8 cellular contexts compared by ENCODE assay signal in genomic region chr17:81871387-81872120, GRCh38. TPM values are rescaled to one million over a fixed set of nuclear protein-coding genes. Genes with fewer than 3 reads are reported as not detected.
DNase-seq lines count a peak whose midpoint lies in the region; ATAC-seq and TF ChIP-seq lines count a peak whose summit lies in the region.

No MANE protein-coding gene starts in this region.

- H3K9me3 Mint-ChIP-seq in CD14-positive monocyte (no peaks in the 10 kb centered on the region), nephron (no peaks in the 10 kb centered on the region)
- H3K9me3 Mint-ChIP-seq in activated T-helper 2 cell treated with anti-CD3 and anti-CD28 coated beads, Interferon-gamma antibody, Interleukin-2, Interleukin-4, amounts not matched to agents 10 μg/mL and 5 μg/mL and 100 μg/mL, durations not matched to agents 14 hours and 24 hours and 36 hours: no peaks in the 10 kb centered on the region
- H3K9me3 Mint-ChIP-seq in stimulated activated naive CD8-positive, alpha-beta T cell treated with anti-CD3 and anti-CD28 coated beads, Interleukin-15, Interleukin-2, amounts not matched to agents 100 ng/mL and 50 ng/mL, for 24 hours: no peaks in the 10 kb centered on the region

- peak overlapping the region; percentile 86 for H3K4me3 ChIP-seq in fibroblast of pulmonary artery (replicated peaks; ENCODE audit: low read depth, low read length)

- peak; percentile 56 for ATAC-seq in GM19372 (IDR thresholded peaks at IDR 0.05; ENCODE audit: low read depth, unreplicated experiment)

- no peaks in the 10 kb centered on the region for H3K27me3 Mint-ChIP-seq in CD14-positive monocyte (ENCODE audit: low read depth in 3 of 3)
- H3K27me3 Mint-ChIP-seq in activated T-helper 2 cell treated with anti-CD3 and anti-CD28 coated beads, Interferon-gamma antibody, Interleukin-2, Interleukin-4, amounts not matched to agents 10 μg/mL and 5 μg/mL and 100 μg/mL, durations not matched to agents 14 hours and 24 hours and 36 hours (ENCODE audit: low read depth): no peaks in the 10 kb centered on the region
- H3K27me3 Mint-ChIP-seq in nephron (ENCODE audit: low read depth): no peaks in the 10 kb centered on the region
- H3K27me3 Mint-ChIP-seq in stimulated activated naive CD8-positive, alpha-beta T cell treated with anti-CD3 and anti-CD28 coated beads, Interleukin-15, Interleukin-2, amounts not matched to agents 100 ng/mL and 50 ng/mL, for 24 hours: no peaks in the 10 kb centered on the region

- intact Hi-C loops in CD14-positive monocyte (cut with micrococcal nuclease): loop anchor here (1.0 to 5.0 kb wide), 4 partner anchors 10 to 56 kb away; partner anchors contain the start of genes MCRIP1 (in 2 of the 2) and MAFG (in 1 of the 2)
- intact Hi-C loops in activated T-helper 2 cell treated with anti-CD3 and anti-CD28 coated beads, Interferon-gamma antibody, Interleukin-2, Interleukin-4, amounts not matched to agents 10 μg/mL and 5 μg/mL and 100 μg/mL, durations not matched to agents 14 hours and 24 hours and 36 hours (cut with micrococcal nuclease): loop anchor here (2.0 to 5.0 kb wide), 2 partner anchors 19 to 39 kb away; partner anchors contain the start of genes ALYREF, ANAPC11 and MCRIP1

- DNase-seq in CD14-positive monocyte (ENCODE audit: low spot score) (peak; percentile 96), HuH-7 (ENCODE audit: low spot score) (peak; percentile 98), RPMI7951 (ENCODE audit: low read depth) (peak; percentile 84), fibroblast of pulmonary artery (ENCODE audit: low read depth) (peak; percentile 90)
- peak; percentile 94 for DNase-seq in activated T-helper 2 cell treated with anti-CD3 and anti-CD28 coated beads, Interferon-gamma antibody, Interleukin-2, Interleukin-4, amounts not matched to agents 10 μg/mL and 5 μg/mL and 100 μg/mL, durations not matched to agents 14 hours and 24 hours and 36 hours (ENCODE audit: low spot score)

- H3K4me3 Mint-ChIP-seq in CD14-positive monocyte (peak overlapping the region; percentile 79 to 89), nephron (peak overlapping the region; percentile 85 to 91 (median 88))
- H3K4me3 Mint-ChIP-seq in activated T-helper 2 cell treated with anti-CD3 and anti-CD28 coated beads, Interferon-gamma antibody, Interleukin-2, Interleukin-4, amounts not matched to agents 10 μg/mL and 5 μg/mL and 100 μg/mL, durations not matched to agents 14 hours and 24 hours and 36 hours (ENCODE audit: low read depth): peak overlapping the region; percentile 82
- peak overlapping the region; percentile 86 for H3K4me3 Mint-ChIP-seq in stimulated activated naive CD8-positive, alpha-beta T cell treated with anti-CD3 and anti-CD28 coated beads, Interleukin-15, Interleukin-2, amounts not matched to agents 100 ng/mL and 50 ng/mL, for 24 hours

- TF ChIP-seq CTCF in CD14-positive monocyte (IDR thresholded peaks at IDR 0.05): peak; percentile 38
- no peak for TF ChIP-seq CTCF in fibroblast of pulmonary artery (IDR thresholded peaks at IDR 0.05; ENCODE audit: low read length, missing control alignments)
- peak in 2 of 3 experiments; percentile 16 to 46 for TF ChIP-seq CTCF in nephron (IDR thresholded peaks at IDR 0.05; ENCODE audit: unreplicated experiment in 3 of 3)

- peak overlapping the region; percentile 87 to 93 (median 89) for H3K27ac Mint-ChIP-seq in CD14-positive monocyte
- peak overlapping the region; percentile 91 for H3K27ac Mint-ChIP-seq in activated T-helper 2 cell treated with anti-CD3 and anti-CD28 coated beads, Interferon-gamma antibody, Interleukin-2, Interleukin-4, amounts not matched to agents 10 μg/mL and 5 μg/mL and 100 μg/mL, durations not matched to agents 14 hours and 24 hours and 36 hours
- H3K27ac Mint-ChIP-seq in nephron: peak overlapping the region; percentile 88 to 97 (median 95)
- peak overlapping the region; percentile 95 for H3K27ac Mint-ChIP-seq in stimulated activated naive CD8-positive, alpha-beta T cell treated with anti-CD3 and anti-CD28 coated beads, Interleukin-15, Interleukin-2, amounts not matched to agents 100 ng/mL and 50 ng/mL, for 24 hours

- H3K36me3 Mint-ChIP-seq in CD14-positive monocyte (peaks cover 13 to 28% of the 10 kb centered on the region in 2 donors), nephron (ENCODE audit: low read depth) (peaks cover 3% of the 10 kb centered on the region)
- peaks cover 36% of the 10 kb centered on the region for H3K36me3 Mint-ChIP-seq in activated T-helper 2 cell treated with anti-CD3 and anti-CD28 coated beads, Interferon-gamma antibody, Interleukin-2, Interleukin-4, amounts not matched to agents 10 μg/mL and 5 μg/mL and 100 μg/mL, durations not matched to agents 14 hours and 24 hours and 36 hours (ENCODE audit: low read depth)
- peaks cover 23% of the 10 kb centered on the region for H3K36me3 Mint-ChIP-seq in stimulated activated naive CD8-positive, alpha-beta T cell treated with anti-CD3 and anti-CD28 coated beads, Interleukin-15, Interleukin-2, amounts not matched to agents 100 ng/mL and 50 ng/mL, for 24 hours (ENCODE audit: low read depth)

- H3K4me1 Mint-ChIP-seq in CD14-positive monocyte (peaks cover 31% of the 10 kb centered on the region), nephron (peaks cover 9% of the 10 kb centered on the region)
- H3K4me1 Mint-ChIP-seq in activated T-helper 2 cell treated with anti-CD3 and anti-CD28 coated beads, Interferon-gamma antibody, Interleukin-2, Interleukin-4, amounts not matched to agents 10 μg/mL and 5 μg/mL and 100 μg/mL, durations not matched to agents 14 hours and 24 hours and 36 hours (ENCODE audit: low read depth): peaks cover 16% of the 10 kb centered on the region
- H3K4me1 Mint-ChIP-seq in stimulated activated naive CD8-positive, alpha-beta T cell treated with anti-CD3 and anti-CD28 coated beads, Interleukin-15, Interleukin-2, amounts not matched to agents 100 ng/mL and 50 ng/mL, for 24 hours (ENCODE audit: low read depth): peaks cover 57% of the 10 kb centered on the region

RNA-seq across cellular contexts. Expression of gene ARHGDIA, which starts 0.4 kb away (rescaled TPM):
- 10 to 100 TPM; 86.3 to 97.2 TPM for polyA plus RNA-seq in CD14-positive monocyte
- total RNA-seq in RPMI7951 (2014; rRNA removed; shearing (Covaris generic)): 137 and 170 TPM in 2 replicates
- 713 and 715 TPM in 2 replicates for total RNA-seq in activated T-helper 2 cell treated with anti-CD3 and anti-CD28 coated beads, Interferon-gamma antibody, Interleukin-2, Interleukin-4, amounts not matched to agents 10 μg/mL and 5 μg/mL and 100 μg/mL, durations not matched to agents 14 hours and 24 hours and 36 hours

RNA-seq across cellular contexts. Expression of gene P4HB, which starts 11.2 kb away (rescaled TPM):
- 100 to 1,000 TPM; 291 to 297 TPM for polyA plus RNA-seq in CD14-positive monocyte
- 666 and 757 TPM in 2 replicates for total RNA-seq in RPMI7951 (2014; rRNA removed; shearing (Covaris generic))
- total RNA-seq in activated T-helper 2 cell treated with anti-CD3 and anti-CD28 coated beads, Interferon-gamma antibody, Interleukin-2, Interleukin-4, amounts not matched to agents 10 μg/mL and 5 μg/mL and 100 μg/mL, durations not matched to agents 14 hours and 24 hours and 36 hours: 545 and 603 TPM in 2 replicates

RNA-seq across cellular contexts. Expression of gene ALYREF, which starts 19.8 kb away (rescaled TPM):
- polyA plus RNA-seq in CD14-positive monocyte: 10 to 100 TPM; 20.2 to 57.3 TPM
- total RNA-seq in RPMI7951 (2014; rRNA removed; shearing (Covaris generic)): 159 and 274 TPM in 2 replicates
- 237 and 240 TPM in 2 replicates for total RNA-seq in activated T-helper 2 cell treated with anti-CD3 and anti-CD28 coated beads, Interferon-gamma antibody, Interleukin-2, Interleukin-4, amounts not matched to agents 10 μg/mL and 5 μg/mL and 100 μg/mL, durations not matched to agents 14 hours and 24 hours and 36 hours

RNA-seq across cellular contexts. Expression of gene ANAPC11, which starts 20.0 kb away (rescaled TPM):
- polyA plus RNA-seq in CD14-positive monocyte: 100 to 1,000 TPM; 397 to 512 TPM
- 241 and 342 TPM in 2 replicates for total RNA-seq in RPMI7951 (2014; rRNA removed; shearing (Covaris generic))
- total RNA-seq in activated T-helper 2 cell treated with anti-CD3 and anti-CD28 coated beads, Interferon-gamma antibody, Interleukin-2, Interleukin-4, amounts not matched to agents 10 μg/mL and 5 μg/mL and 100 μg/mL, durations not matched to agents 14 hours and 24 hours and 36 hours: 108 and 119 TPM in 2 replicates

RNA-seq across cellular contexts. Expression of gene NPB, which starts 30.5 kb away (rescaled TPM):
- under 1 TPM in 1 of 2 donors, not detected in 1; 0.16 TPM for polyA plus RNA-seq in CD14-positive monocyte
- 3.7 and 3.9 TPM in 2 replicates for total RNA-seq in RPMI7951 (2014; rRNA removed; shearing (Covaris generic))
- 0.28 and 0.39 TPM in 2 replicates for total RNA-seq in activated T-helper 2 cell treated with anti-CD3 and anti-CD28 coated beads, Interferon-gamma antibody, Interleukin-2, Interleukin-4, amounts not matched to agents 10 μg/mL and 5 μg/mL and 100 μg/mL, durations not matched to agents 14 hours and 24 hours and 36 hours

Comparison
In these comparisons a context has a peak if more than half of its experiments do, and no peak if none do; other contexts are left out.
1. Peak in every context shown above with its lines: DNase-seq, ATAC-seq and H3K4me3 ChIP-seq.